ENCODE assay signal across 8 cellular contexts in the genomic region with DNA sequence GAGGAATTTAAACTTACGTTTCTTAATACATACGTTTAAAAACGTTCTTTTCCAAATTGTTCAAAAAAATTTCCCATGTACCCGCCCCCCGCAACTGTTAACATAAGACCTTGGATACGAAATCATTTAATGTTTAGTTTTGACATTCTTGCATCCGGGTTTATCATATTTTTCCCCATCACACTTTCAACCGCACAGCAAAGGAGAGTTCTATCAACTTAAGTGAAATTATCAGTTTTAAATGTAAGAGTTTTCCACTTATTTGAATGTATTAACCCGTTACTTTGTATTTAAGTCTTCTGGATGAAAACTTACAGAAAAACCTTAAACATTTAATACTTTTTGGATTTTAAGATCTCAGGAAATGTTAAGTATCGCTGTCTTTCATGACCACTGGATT. TPM values are rescaled to one million over a fixed set of nuclear protein-coding genes. Genes with fewer than 3 reads are reported as not detected.
DNase-seq lines count a peak whose midpoint lies in the region; ATAC-seq and TF ChIP-seq lines count a peak whose summit lies in the region.

No MANE protein-coding gene starts in this region.

- H3K4me3 ChIP-seq in GM12875 (ENCODE audit: low read depth, low read length) (peak overlapping the region; percentile 99), skin epidermis (peak overlapping the region; percentile 66 to 99 (median 80))

- DNase-seq in T-helper 17 cell (no peak), glutamatergic neuron (no peak), putamen (ENCODE audit: low spot score) (no peak), amniotic stem cell (lab: John Stamatoyannopoulos, UW) (no peak), cerebellar cortex (ENCODE audit: low spot score) (no peak)

- H3K36me3 Mint-ChIP-seq in T-helper 17 cell (ENCODE audit: low read depth) (peaks cover 3% of the 10 kb centered on the region), glutamatergic neuron (ENCODE audit: unreplicated experiment) (no peaks in the 10 kb centered on the region)

- peaks cover 33% of the 10 kb centered on the region for H3K4me1 Mint-ChIP-seq in T-helper 17 cell
- H3K4me1 Mint-ChIP-seq in glutamatergic neuron (ENCODE audit: low read depth, unreplicated experiment) = peaks cover 25% of the 10 kb centered on the region

- peaks cover 7% of the 10 kb centered on the region for H3K9me3 Mint-ChIP-seq in glutamatergic neuron (ENCODE audit: unreplicated experiment)

- no peaks in the 10 kb centered on the region for H3K27me3 Mint-ChIP-seq in T-helper 17 cell
- H3K27me3 Mint-ChIP-seq in glutamatergic neuron (ENCODE audit: unreplicated experiment) = peaks cover 7% of the 10 kb centered on the region

- no peak for ATAC-seq in T-helper 17 cell
- ATAC-seq in HG03175 (IDR thresholded peaks at IDR 0.05; ENCODE audit: unreplicated experiment) = no peak

- H3K27ac Mint-ChIP-seq in T-helper 17 cell (peak overlapping the region; percentile 100), glutamatergic neuron (ENCODE audit: unreplicated experiment) (peak overlapping the region; percentile 97)

- peak overlapping the region; percentile 98 for H3K4me3 Mint-ChIP-seq in T-helper 17 cell
- peak overlapping the region; percentile 98 for H3K4me3 Mint-ChIP-seq in glutamatergic neuron (ENCODE audit: unreplicated experiment)

- no peak for TF ChIP-seq CTCF in GM12875 (IDR thresholded peaks at IDR 0.05; ENCODE audit: borderline replicate concordance, insufficient read depth, low read depth, low read length)
- TF ChIP-seq CTCF in glutamatergic neuron (IDR thresholded peaks at IDR 0.05; ENCODE audit: partially characterized antibody, unreplicated experiment) = no peak

- H3K27ac ChIP-seq in skin epidermis = peak overlapping the region in 20 of 21 experiments; percentile 90 to 99 (median 98)

- no peaks in the 10 kb centered on the region for H3K9me3 ChIP-seq in T-helper 17 cell (ENCODE audit: control insufficient read depth, low read length, poor library complexity, severe bottlenecking)

RNA-seq across cellular contexts. Expression of gene XRN1, which starts 0.6 kb away (rescaled TPM):
- total RNA-seq in T-helper 17 cell (10 to 100 TPM; 77.3 to 94.6 TPM), glutamatergic neuron (ENCODE audit: unreplicated experiment) (46.1 TPM)
